In genomic region chrX:72121381-72121780, GRCh38 we compare ENCODE assay signal across 7 cellular contexts. TPM values are rescaled to one million over a fixed set of nuclear protein-coding genes. Genes with fewer than 3 reads are reported as not detected.
A peak's percentile ranks its signal among the peaks of the same experiment; 100 is the strongest.
DNase-seq lines count a peak whose midpoint lies in the region; ATAC-seq, FAIRE-seq and TF ChIP-seq lines count a peak whose summit lies in the region.

No MANE protein-coding gene starts in this region.

- WGBS in sigmoid colon, 2 donors = 13 to 45% methylated on average over 3 of the region's 3 CpGs

- peak; percentile 62 for FAIRE-seq in GM12891 (lab: Jason Lieb, UNC)

- no peaks in the 10 kb centered on the region for H3K27me3 ChIP-seq in sigmoid colon

- no peaks in the 10 kb centered on the region for H3K9me3 ChIP-seq in sigmoid colon

- peak overlapping the region; percentile 84 for H3K27ac Mint-ChIP-seq in activated CD4-positive, alpha-beta memory T cell treated with anti-CD3 and anti-CD28 coated beads, Interleukin-2, amount 10 ng/mL, durations not matched to agents 7 days and 5 days

- peaks cover 65% of the 10 kb centered on the region for H3K4me1 Mint-ChIP-seq in activated CD4-positive, alpha-beta memory T cell treated with anti-CD3 and anti-CD28 coated beads, Interleukin-2, amount 10 ng/mL, durations not matched to agents 7 days and 5 days

- POLR2A ChIA-PET in activated CD4-positive, alpha-beta memory T cell treated with anti-CD3 and anti-CD28 coated beads, Interleukin-2, amount 10 ng/mL, durations not matched to agents 7 days and 5 days (lab: Charles Lee) = interaction anchor here (0.8 to 1.8 kb wide), 6 partner anchors 16 to 155 kb away, joined by 3 to 23 read pairs (median 6); partner anchors contain the start of gene RPS4X

- no peak for DNase-seq in GM12891 (ENCODE audit: insufficient read length, low spot score)
- peak; percentile 64 for DNase-seq in activated CD4-positive, alpha-beta memory T cell treated with anti-CD3 and anti-CD28 coated beads, Interleukin-2, amount 10 ng/mL, durations not matched to agents 7 days and 5 days
- peak; percentile 12 for DNase-seq in foreskin melanocyte
- DNase-seq in sigmoid colon = peak; percentile 87
- DNase-seq in GOT3 (lab: John Stamatoyannopoulos, UW) = no peak
- DNase-seq in NCI-H524 treated with DMSO at 0.1 percent for 48 hours (lab: John Stamatoyannopoulos, UW) = no peak

- peaks cover 13% of the 10 kb centered on the region for H3K36me3 Mint-ChIP-seq in activated CD4-positive, alpha-beta memory T cell treated with anti-CD3 and anti-CD28 coated beads, Interleukin-2, amount 10 ng/mL, durations not matched to agents 7 days and 5 days (ENCODE audit: low read depth)

- no peaks in the 10 kb centered on the region for H3K36me3 ChIP-seq in sigmoid colon

- H3K4me3 Mint-ChIP-seq in activated CD4-positive, alpha-beta memory T cell treated with anti-CD3 and anti-CD28 coated beads, Interleukin-2, amount 10 ng/mL, durations not matched to agents 7 days and 5 days = no peak overlapping the region

- H3K27ac ChIP-seq in sigmoid colon = peak overlapping the region; percentile 67 to 78 (median 76)

- TF ChIP-seq EP300 in sigmoid colon (IDR thresholded peaks at IDR 0.05) = no peak

- TF ChIP-seq POLR2A in GM12891 (IDR thresholded peaks at IDR 0.05; ENCODE audit: low read depth, low read length) (no peak), sigmoid colon (IDR thresholded peaks at IDR 0.05) (no peak)

- intact Hi-C loops in sigmoid colon (cut with DNase I) = loop anchor here (5.0 kb wide), 1 partner anchor 54 kb away; no protein-coding TSS in a partner anchor

- peak; percentile 64 for ATAC-seq in HG03139 (IDR thresholded peaks at IDR 0.05; ENCODE audit: unreplicated experiment)

- H3K27me3 Mint-ChIP-seq in activated CD4-positive, alpha-beta memory T cell treated with anti-CD3 and anti-CD28 coated beads, Interleukin-2, amount 10 ng/mL, durations not matched to agents 7 days and 5 days = peaks cover 7% of the 10 kb centered on the region

- H3K4me1 ChIP-seq in sigmoid colon = peaks cover 0 to 55% (median 40%) of the 10 kb centered on the region in 4 donors

- H3K4me3 ChIP-seq in sigmoid colon = no peak overlapping the region

- CTCF ChIA-PET in activated CD4-positive, alpha-beta memory T cell treated with anti-CD3 and anti-CD28 coated beads, Interleukin-2, amount 10 ng/mL, durations not matched to agents 7 days and 5 days (lab: Charles Lee) = interaction anchor here (1.1 to 3.2 kb wide), 5 partner anchors 16 to 103 kb away, joined by 3 to 20 read pairs (median 12); partner anchors contain the start of gene PIN4

- H3K9me3 Mint-ChIP-seq in activated CD4-positive, alpha-beta memory T cell treated with anti-CD3 and anti-CD28 coated beads, Interleukin-2, amount 10 ng/mL, durations not matched to agents 7 days and 5 days = no peaks in the 10 kb centered on the region

- no peak for TF ChIP-seq CTCF in sigmoid colon (IDR thresholded peaks at IDR 0.05)

TF ChIP-seq in GM12891, 5 proteins besides CTCF, POLR2A, EP300 and RAD21:
- TF ChIP-seq SPI1 (IDR thresholded peaks at IDR 0.05; ENCODE audit: low read depth, low read length) = peak; percentile 17; the same call in 1 of the 2 replicates
- TF ChIP-seq PAX5 (IDR thresholded peaks at IDR 0.05; ENCODE audit: insufficient read depth, low read length, severe bottlenecking) = no peak
- no peak for TF ChIP-seq POU2F2 (IDR thresholded peaks at IDR 0.05; ENCODE audit: low read depth, low read length)
- no peak for TF ChIP-seq TAF1 (IDR thresholded peaks at IDR 0.05; ENCODE audit: low read depth, low read length)

RNA-seq across cellular contexts. Expression of gene RTL5, which starts 10.3 kb away (rescaled TPM):
- polyA plus RNA-seq in GM12891 (2012; ENCODE audit: low read depth, missing spikeins) = 0.37 TPM
- total RNA-seq in activated CD4-positive, alpha-beta memory T cell treated with anti-CD3 and anti-CD28 coated beads, Interleukin-2, amount 10 ng/mL, durations not matched to agents 7 days and 5 days = under 1 TPM; 0.13 TPM
- 1 to 10 TPM; 2.7 to 7.5 (median 4.8) TPM for total RNA-seq in sigmoid colon
- polyA plus RNA-seq in sigmoid colon = 1 to 10 TPM in 2 of 3 donors, under 1 TPM in 1; 0.46 to 1.8 (median 1.6) TPM

Comparison
In these comparisons a context has a peak if more than half of its experiments do, and no peak if none do; other contexts are left out.
1. DNase-seq: peak in activated CD4-positive, alpha-beta memory T cell treated with anti-CD3 and anti-CD28 coated beads, Interleukin-2, amount 10 ng/mL, durations not matched to agents 7 days and 5 days (single experiment), foreskin melanocyte (single experiment) and sigmoid colon (single experiment); none in GM12891 (single experiment), GOT3 (single experiment) and NCI-H524 treated with DMSO at 0.1 percent for 48 hours (single experiment).